Comparison of ENCODE assay signal across 1 cellular context in the genomic region with DNA sequence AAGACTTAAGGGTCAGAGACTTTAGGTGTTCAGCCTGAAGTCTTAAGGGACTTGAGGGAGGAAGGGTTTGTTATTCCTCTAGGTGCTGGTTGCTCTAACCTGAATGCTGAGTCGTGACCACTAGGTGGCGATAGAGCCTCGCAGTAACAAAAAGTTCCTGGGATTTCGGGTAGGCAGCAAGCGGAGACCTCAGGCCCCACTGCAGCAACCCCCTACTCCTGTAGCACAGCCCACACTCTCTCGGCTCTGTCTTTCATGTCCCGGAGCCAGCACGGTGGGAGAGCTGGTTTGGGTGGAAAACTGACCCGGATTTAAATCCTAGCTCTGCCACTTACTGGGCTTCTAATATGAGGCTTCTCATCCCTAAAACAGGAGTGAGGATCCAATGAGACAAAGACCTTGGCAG.
A peak's percentile ranks its signal among the peaks of the same experiment; 100 is the strongest.
TF ChIP-seq lines count a peak whose summit lies in the region.

No MANE protein-coding gene starts in this region.

TF ChIP-seq in H1, 55 proteins besides CTCF, POLR2A, EP300 and RAD21 (continued from another document):
- TF ChIP-seq, protein P1, sequence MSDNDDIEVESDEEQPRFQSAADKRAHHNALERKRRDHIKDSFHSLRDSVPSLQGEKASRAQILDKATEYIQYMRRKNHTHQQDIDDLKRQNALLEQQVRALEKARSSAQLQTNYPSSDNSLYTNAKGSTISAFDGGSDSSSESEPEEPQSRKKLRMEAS (IDR thresholded peaks at IDR 0.05) = 0 out of 2 replicates have a peak, but pooled peaks have one; percentile 21
- peak; percentile 29 for TF ChIP-seq ASH2L (IDR thresholded peaks at IDR 0.05; ENCODE audit: low read length)
- 0 out of 2 replicates have a peak, but pooled peaks have one; percentile 6 for TF ChIP-seq TEAD4 (IDR thresholded peaks at IDR 0.05; ENCODE audit: low read depth, low read length)
- TF ChIP-seq TBP (IDR thresholded peaks at IDR 0.05; ENCODE audit: low read depth, low read length) = 0 out of 2 replicates have a peak, but pooled peaks have one; percentile 19
- TF ChIP-seq USF2 (IDR thresholded peaks at IDR 0.05; ENCODE audit: low read length) = no peak
